1 cellular context compared by ENCODE assay signal in the genomic region with DNA sequence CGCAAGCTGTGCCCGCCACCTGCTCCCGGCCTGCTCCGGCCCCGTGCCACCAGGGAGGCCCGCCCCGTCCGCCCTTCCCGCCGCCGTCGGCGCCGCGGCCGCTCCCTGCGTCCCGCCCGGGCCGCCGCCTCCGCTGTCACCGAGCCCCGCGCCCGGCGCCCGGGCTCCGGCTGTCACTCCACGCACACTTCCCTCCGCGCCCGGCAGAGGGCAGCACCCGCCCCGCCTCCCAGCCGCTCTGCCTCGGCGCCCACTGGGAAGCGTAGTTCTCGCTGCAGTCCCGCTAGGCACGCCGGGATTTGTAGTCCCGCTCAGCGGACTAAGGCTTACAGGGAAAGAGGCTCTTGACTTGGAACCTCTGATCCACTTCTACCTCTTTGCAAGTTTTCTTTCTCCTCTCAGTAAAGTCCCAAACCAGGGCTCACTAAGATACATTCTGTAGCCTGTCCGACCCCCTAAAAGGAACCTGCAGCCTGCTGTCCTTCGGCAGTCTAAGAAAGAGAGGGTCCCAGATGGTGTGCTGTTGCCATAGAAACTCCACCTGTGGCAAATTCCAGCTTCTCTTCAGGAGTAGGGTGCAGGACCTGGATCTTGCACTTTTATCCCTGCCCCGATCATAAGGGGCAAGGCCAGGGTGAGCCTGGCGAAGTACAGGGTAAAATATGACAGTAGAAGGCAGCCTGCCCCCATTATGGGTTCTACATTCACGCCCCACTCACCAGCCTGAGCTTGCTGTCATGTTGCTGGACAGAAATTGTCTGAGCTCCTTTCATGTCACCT.
A peak's percentile ranks its signal among the peaks of the same experiment; 100 is the strongest.
TF ChIP-seq lines count a peak whose summit lies in the region.

Gene TFEB, minus strand, starts transcription at position 182 of the 780 bp plus-strand sequence. CDS start 44,395 bp downstream, outside the sequence.

TF ChIP-seq in K562, 482 proteins besides CTCF, POLR2A, EP300 and RAD21 (continued from another document and continues in another):
- TF ChIP-seq NR0B1 (IDR thresholded peaks at IDR 0.05; ENCODE audit: partially characterized antibody) (no peak), ZNF224 (CRISPR knock-in tag; IDR thresholded peaks at IDR 0.05) (no peak), CBFA2T2 (conservative IDR thresholded peaks at IDR 0.05) (no peak), MTF1 (CRISPR knock-in tag; IDR thresholded peaks at IDR 0.05; ENCODE audit: borderline replicate concordance) (no peak), ZNF217 (CRISPR knock-in tag; IDR thresholded peaks at IDR 0.05) (no peak), HMG20B (CRISPR knock-in tag; IDR thresholded peaks at IDR 0.05) (no peak), EWSR1 (IDR thresholded peaks at IDR 0.05; ENCODE audit: borderline replicate concordance, low read depth, partially characterized antibody) (no peak), IRF1 (CRISPR knock-in tag; IDR thresholded peaks at IDR 0.05; ENCODE audit: borderline replicate concordance) (no peak), HOMEZ (CRISPR knock-in tag; IDR thresholded peaks at IDR 0.05) (no peak), ATF3 (IDR thresholded peaks at IDR 0.05) (no peak), ATF3 (CRISPR knock-in tag; conservative IDR thresholded peaks at IDR 0.05) (no peak), MAFG (tag; conservative IDR thresholded peaks at IDR 0.05) (no peak), SREBF2 (CRISPR knock-in tag; IDR thresholded peaks at IDR 0.05) (no peak), TRIM25 (IDR thresholded peaks at IDR 0.05; ENCODE audit: borderline replicate concordance) (no peak), ETV1 (tag; conservative IDR thresholded peaks at IDR 0.05; ENCODE audit: low read depth) (no peak), SOX6 (IDR thresholded peaks at IDR 0.05) (peak; percentile 37; the same call in 1 of the 2 replicates), FOSL1 (tag; conservative IDR thresholded peaks at IDR 0.05) (no peak), ZBTB40 (IDR thresholded peaks at IDR 0.05) (peak; percentile 60; the same call in 1 of the 2 replicates), ZBTB40 (CRISPR knock-in tag; IDR thresholded peaks at IDR 0.05) (no peak), CEBPG (CRISPR knock-in tag; IDR thresholded peaks at IDR 0.05) (peak; percentile 39; the same call in 1 of the 2 replicates), CEBPG (tag; conservative IDR thresholded peaks at IDR 0.05 in 1 of 2, IDR thresholded peaks at IDR 0.05 in 1 of 2) (no peak), ZKSCAN8 (CRISPR knock-in tag; IDR thresholded peaks at IDR 0.05) (no peak), FOXA1 (IDR thresholded peaks at IDR 0.05; ENCODE audit: borderline replicate concordance) (no peak), MYBL2 (IDR thresholded peaks at IDR 0.05; ENCODE audit: low read depth) (no peak), MYBL2 (CRISPR knock-in tag; IDR thresholded peaks at IDR 0.05; ENCODE audit: borderline replicate concordance) (no peak)
- TF ChIP-seq, protein P1, sequence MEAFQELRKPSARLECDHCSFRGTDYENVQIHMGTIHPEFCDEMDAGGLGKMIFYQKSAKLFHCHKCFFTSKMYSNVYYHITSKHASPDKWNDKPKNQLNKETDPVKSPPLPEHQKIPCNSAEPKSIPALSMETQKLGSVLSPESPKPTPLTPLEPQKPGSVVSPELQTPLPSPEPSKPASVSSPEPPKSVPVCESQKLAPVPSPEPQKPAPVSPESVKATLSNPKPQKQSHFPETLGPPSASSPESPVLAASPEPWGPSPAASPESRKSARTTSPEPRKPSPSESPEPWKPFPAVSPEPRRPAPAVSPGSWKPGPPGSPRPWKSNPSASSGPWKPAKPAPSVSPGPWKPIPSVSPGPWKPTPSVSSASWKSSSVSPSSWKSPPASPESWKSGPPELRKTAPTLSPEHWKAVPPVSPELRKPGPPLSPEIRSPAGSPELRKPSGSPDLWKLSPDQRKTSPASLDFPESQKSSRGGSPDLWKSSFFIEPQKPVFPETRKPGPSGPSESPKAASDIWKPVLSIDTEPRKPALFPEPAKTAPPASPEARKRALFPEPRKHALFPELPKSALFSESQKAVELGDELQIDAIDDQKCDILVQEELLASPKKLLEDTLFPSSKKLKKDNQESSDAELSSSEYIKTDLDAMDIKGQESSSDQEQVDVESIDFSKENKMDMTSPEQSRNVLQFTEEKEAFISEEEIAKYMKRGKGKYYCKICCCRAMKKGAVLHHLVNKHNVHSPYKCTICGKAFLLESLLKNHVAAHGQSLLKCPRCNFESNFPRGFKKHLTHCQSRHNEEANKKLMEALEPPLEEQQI (IDR thresholded peaks at IDR 0.05), result no peak
- TF ChIP-seq, protein P2, sequence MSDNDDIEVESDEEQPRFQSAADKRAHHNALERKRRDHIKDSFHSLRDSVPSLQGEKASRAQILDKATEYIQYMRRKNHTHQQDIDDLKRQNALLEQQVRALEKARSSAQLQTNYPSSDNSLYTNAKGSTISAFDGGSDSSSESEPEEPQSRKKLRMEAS (CRISPR knock-in tag; IDR thresholded peaks at IDR 0.05), result peak; percentile 33; the same call in 1 of the 2 replicates
- TF ChIP-seq, protein P3, sequence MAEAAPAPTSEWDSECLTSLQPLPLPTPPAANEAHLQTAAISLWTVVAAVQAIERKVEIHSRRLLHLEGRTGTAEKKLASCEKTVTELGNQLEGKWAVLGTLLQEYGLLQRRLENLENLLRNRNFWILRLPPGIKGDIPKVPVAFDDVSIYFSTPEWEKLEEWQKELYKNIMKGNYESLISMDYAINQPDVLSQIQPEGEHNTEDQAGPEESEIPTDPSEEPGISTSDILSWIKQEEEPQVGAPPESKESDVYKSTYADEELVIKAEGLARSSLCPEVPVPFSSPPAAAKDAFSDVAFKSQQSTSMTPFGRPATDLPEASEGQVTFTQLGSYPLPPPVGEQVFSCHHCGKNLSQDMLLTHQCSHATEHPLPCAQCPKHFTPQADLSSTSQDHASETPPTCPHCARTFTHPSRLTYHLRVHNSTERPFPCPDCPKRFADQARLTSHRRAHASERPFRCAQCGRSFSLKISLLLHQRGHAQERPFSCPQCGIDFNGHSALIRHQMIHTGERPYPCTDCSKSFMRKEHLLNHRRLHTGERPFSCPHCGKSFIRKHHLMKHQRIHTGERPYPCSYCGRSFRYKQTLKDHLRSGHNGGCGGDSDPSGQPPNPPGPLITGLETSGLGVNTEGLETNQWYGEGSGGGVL (CRISPR knock-in tag; IDR thresholded peaks at IDR 0.05), result no peak
- TF ChIP-seq, protein P4, sequence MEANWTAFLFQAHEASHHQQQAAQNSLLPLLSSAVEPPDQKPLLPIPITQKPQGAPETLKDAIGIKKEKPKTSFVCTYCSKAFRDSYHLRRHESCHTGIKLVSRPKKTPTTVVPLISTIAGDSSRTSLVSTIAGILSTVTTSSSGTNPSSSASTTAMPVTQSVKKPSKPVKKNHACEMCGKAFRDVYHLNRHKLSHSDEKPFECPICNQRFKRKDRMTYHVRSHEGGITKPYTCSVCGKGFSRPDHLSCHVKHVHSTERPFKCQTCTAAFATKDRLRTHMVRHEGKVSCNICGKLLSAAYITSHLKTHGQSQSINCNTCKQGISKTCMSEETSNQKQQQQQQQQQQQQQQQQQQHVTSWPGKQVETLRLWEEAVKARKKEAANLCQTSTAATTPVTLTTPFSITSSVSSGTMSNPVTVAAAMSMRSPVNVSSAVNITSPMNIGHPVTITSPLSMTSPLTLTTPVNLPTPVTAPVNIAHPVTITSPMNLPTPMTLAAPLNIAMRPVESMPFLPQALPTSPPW (CRISPR knock-in tag; IDR thresholded peaks at IDR 0.05), result peak; percentile 6; the same call in 1 of the 2 replicates
